ENCODE assay signal across 12 cellular contexts in the genomic region with DNA sequence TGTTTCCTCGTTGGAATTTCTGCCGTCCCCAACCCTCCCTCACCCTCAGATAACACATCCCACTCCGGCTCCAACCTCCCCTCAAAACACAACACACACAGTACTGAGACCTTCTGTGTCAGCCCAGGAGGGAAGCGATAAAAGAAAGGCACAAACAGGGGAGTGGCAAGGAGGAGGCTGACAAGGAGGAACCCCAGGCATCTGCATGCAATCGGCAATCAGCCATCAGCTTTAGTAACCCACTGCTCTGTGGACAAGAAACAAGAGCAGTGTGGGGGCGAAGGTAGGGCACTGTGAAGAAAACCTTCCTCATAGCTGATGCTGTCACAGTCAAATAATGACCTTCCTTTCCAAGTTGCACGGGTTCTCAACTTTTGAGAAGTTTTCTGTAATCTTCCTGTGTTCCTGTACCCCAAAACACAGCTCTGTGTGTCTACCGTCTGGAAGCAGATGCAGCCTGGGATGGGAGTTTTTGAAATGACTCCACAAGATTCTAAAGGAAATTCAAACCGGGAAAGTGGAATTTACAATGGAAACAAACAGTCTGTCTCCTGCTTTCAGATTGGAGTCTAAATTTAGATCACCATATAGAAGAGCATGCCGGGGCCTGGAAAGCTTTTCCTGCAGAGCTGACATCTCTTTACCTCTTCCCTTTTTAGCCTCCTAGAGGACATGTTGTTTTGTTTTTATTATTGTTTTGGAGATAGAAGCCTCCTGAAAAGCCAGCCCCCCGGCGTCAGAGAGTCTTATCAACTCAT. TPM values are rescaled to one million over a fixed set of nuclear protein-coding genes. Genes with fewer than 3 reads are reported as not detected.
A peak's percentile ranks its signal among the peaks of the same experiment; 100 is the strongest.
DNase-seq lines count a peak whose midpoint lies in the region; ATAC-seq and TF ChIP-seq lines count a peak whose summit lies in the region.
"Had no signal": no experiment of that assay in that cellular context is flagged by ENCODE, and none has a peak within 500 bp of the region (broad histone marks: within the 10 kb centered on the region; RNA-seq: fewer than 3 reads in every experiment).

No MANE protein-coding gene starts in this region.

- no peaks in the 10 kb centered on the region for H3K27me3 Mint-ChIP-seq in activated naive CD8-positive, alpha-beta T cell treated with anti-CD3 and anti-CD28 coated beads for 36 hours
- H3K27me3 Mint-ChIP-seq: activated naive CD8-positive, alpha-beta T cell had no signal

- no peak overlapping the region for H3K27ac ChIP-seq in colonic mucosa
- H3K27ac ChIP-seq in right lobe of liver = peak overlapping the region; percentile 8 to 31 (median 21)
- H3K27ac ChIP-seq in testis = peak overlapping the region; percentile 53 to 79
- H3K27ac ChIP-seq: HL-60 had no signal

- TF ChIP-seq POLR2A in right lobe of liver (IDR thresholded peaks at IDR 0.05) (no peak), testis (IDR thresholded peaks at IDR 0.05) (no peak)

- H3K9me3 Mint-ChIP-seq in activated naive CD8-positive, alpha-beta T cell treated with anti-CD3 and anti-CD28 coated beads for 36 hours = no peaks in the 10 kb centered on the region

- ATAC-seq in right lobe of liver = peak; percentile 46 to 80 (median 54)

- H3K4me3 ChIP-seq in colonic mucosa (no peak overlapping the region), right lobe of liver (no peak overlapping the region), testis (no peak overlapping the region)

- no peak for TF ChIP-seq CTCF in colonic mucosa (IDR thresholded peaks at IDR 0.05)
- TF ChIP-seq CTCF in right lobe of liver (IDR thresholded peaks at IDR 0.05) = no peak
- TF ChIP-seq CTCF in testis (IDR thresholded peaks at IDR 0.05) = no peak

- H3K27ac Mint-ChIP-seq in activated naive CD8-positive, alpha-beta T cell treated with anti-CD3 and anti-CD28 coated beads for 36 hours = no peak overlapping the region
- H3K27ac Mint-ChIP-seq: activated naive CD8-positive, alpha-beta T cell had no signal

- H3K9ac ChIP-seq in colonic mucosa (ENCODE audit: low read depth in 2 of 2, low read length in 2 of 2) = peak overlapping the region; percentile 12 to 40

- H3K4me1 ChIP-seq in colonic mucosa (no peaks in the 10 kb centered on the region), right lobe of liver (no peaks in the 10 kb centered on the region), testis (peaks cover 46% of the 10 kb centered on the region)

- intact Hi-C loops in colonic mucosa (cut with DNase I) = no loop called here
- intact Hi-C loops in right lobe of liver (cut with DNase I) = no loop called here
- intact Hi-C loops in testis (cut with DNase I; ENCODE audit: low total_unique reads) = no loop called here

- H3K27me3 ChIP-seq in colonic mucosa = no peaks in the 10 kb centered on the region
- H3K27me3 ChIP-seq in right lobe of liver = no peaks in the 10 kb centered on the region
- H3K27me3 ChIP-seq in testis = no peaks in the 10 kb centered on the region

- H3K9me3 ChIP-seq in colonic mucosa = no peaks in the 10 kb centered on the region
- no peaks in the 10 kb centered on the region for H3K9me3 ChIP-seq in right lobe of liver
- H3K9me3 ChIP-seq in testis = no peaks in the 10 kb centered on the region

- no peaks in the 10 kb centered on the region for H3K36me3 ChIP-seq in colonic mucosa
- H3K36me3 ChIP-seq in right lobe of liver = no peaks in the 10 kb centered on the region
- no peaks in the 10 kb centered on the region for H3K36me3 ChIP-seq in testis (ENCODE audit: low read depth, missing control alignments)

- H3K4me3 Mint-ChIP-seq in activated naive CD8-positive, alpha-beta T cell treated with anti-CD3 and anti-CD28 coated beads for 36 hours = no peak overlapping the region
- H3K4me3 Mint-ChIP-seq: activated naive CD8-positive, alpha-beta T cell had no signal

- WGBS in right lobe of liver (ENCODE audit: insufficient coverage, low coverage, low lambda C conversion rate, missing lambda C conversion rate) = 40% methylated on average over 11 of the region's 12 CpGs
- WGBS in testis, 2 donors = 19 to 28% methylated on average over 12 of the region's 12 CpGs

- H3K36me3 Mint-ChIP-seq in activated naive CD8-positive, alpha-beta T cell treated with anti-CD3 and anti-CD28 coated beads for 36 hours = no peaks in the 10 kb centered on the region
- H3K36me3 Mint-ChIP-seq: activated naive CD8-positive, alpha-beta T cell had no signal

- no peaks in the 10 kb centered on the region for H3K4me1 Mint-ChIP-seq in activated naive CD8-positive, alpha-beta T cell treated with anti-CD3 and anti-CD28 coated beads for 36 hours

- DNase-seq in NOMO-1 treated with dmso at 0.1 percent for 144 hours (lab: John Stamatoyannopoulos, UW; ENCODE audit: unreplicated experiment) (peak; percentile 24), colonic mucosa (peak; percentile 33), right lobe of liver (peak in 1 of 3 donors; percentile 42), testis (peak; percentile 87), NCI-H524 (lab: John Stamatoyannopoulos, UW) (no peak), DMS114 treated with DMSO at 0.1 percent for 48 hours (lab: John Stamatoyannopoulos, UW; ENCODE audit: unreplicated experiment) (no peak), SW 1271 (lab: John Stamatoyannopoulos, UW) (no peak)
- no peak for DNase-seq in activated naive CD8-positive, alpha-beta T cell treated with anti-CD3 and anti-CD28 coated beads for 36 hours
- DNase-seq: MV-4-11, NCI-H446 had no signal

RNA-seq across cellular contexts. Expression of a gene that starts 16.4 kb away (rescaled TPM):
- total RNA-seq in colonic mucosa (10 to 100 TPM; 23.6 to 59.0 TPM), right lobe of liver (100 to 1,000 TPM in 5 of 6 experiments, 10 to 100 TPM in 1; 64.9 to 175 (median 150) TPM), testis (100 to 1,000 TPM; 109 to 141 TPM)
- 56.0 TPM for polyA plus RNA-seq in testis (ENCODE audit: insufficient read depth, low read depth, low replicate concordance)
- 10 to 100 TPM; 56.1 to 61.5 TPM for total RNA-seq in activated naive CD8-positive, alpha-beta T cell treated with anti-CD3 and anti-CD28 coated beads for 36 hours

Comparison
In these comparisons a context has a peak if more than half of its experiments do, and no peak if none do; other contexts are left out.
1. DNase-seq: peak in NOMO-1 treated with dmso at 0.1 percent for 144 hours (single experiment), colonic mucosa (single experiment) and testis (single experiment); none in NCI-H524 (0 of 2), DMS114 treated with DMSO at 0.1 percent for 48 hours (single experiment), SW 1271 (0 of 2) and activated naive CD8-positive, alpha-beta T cell treated with anti-CD3 and anti-CD28 coated beads for 36 hours (single experiment).